1 cellular context compared by ENCODE assay signal in the genomic region with DNA sequence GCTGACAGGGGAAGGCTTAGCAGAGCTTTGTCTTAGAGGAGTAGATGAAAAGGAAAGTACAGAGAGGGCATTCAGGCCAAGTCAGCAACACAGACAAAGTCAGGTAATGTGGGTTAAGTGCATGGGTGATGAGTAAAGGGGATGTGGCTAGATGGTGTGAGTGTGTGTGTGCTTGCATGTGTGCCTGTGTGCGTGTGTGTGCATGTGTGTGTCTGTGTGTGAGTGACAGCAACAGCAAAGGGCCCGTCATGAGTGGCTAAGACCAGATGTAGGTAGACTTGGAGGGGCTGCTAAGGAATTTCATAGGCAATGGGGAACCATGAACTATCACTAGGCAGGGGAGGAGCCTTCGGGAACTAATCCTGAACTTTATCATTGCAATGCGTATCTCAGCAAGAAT.
A peak's percentile ranks its signal among the peaks of the same experiment; 100 is the strongest.
TF ChIP-seq lines count a peak whose summit lies in the region.

No MANE protein-coding gene starts in this region.

TF ChIP-seq in GM12878, 131 proteins besides CTCF, POLR2A, EP300 and RAD21 (continued from another document):
- TF ChIP-seq, protein P1, sequence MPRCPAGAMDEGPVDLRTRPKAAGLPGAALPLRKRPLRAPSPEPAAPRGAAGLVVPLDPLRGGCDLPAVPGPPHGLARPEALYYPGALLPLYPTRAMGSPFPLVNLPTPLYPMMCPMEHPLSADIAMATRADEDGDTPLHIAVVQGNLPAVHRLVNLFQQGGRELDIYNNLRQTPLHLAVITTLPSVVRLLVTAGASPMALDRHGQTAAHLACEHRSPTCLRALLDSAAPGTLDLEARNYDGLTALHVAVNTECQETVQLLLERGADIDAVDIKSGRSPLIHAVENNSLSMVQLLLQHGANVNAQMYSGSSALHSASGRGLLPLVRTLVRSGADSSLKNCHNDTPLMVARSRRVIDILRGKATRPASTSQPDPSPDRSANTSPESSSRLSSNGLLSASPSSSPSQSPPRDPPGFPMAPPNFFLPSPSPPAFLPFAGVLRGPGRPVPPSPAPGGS (IDR thresholded peaks at IDR 0.05; ENCODE audit: borderline replicate concordance, insufficient read depth, low read depth, low read length, poor library complexity, severe bottlenecking): peak; percentile 54
- TF ChIP-seq PBX3 (IDR thresholded peaks at IDR 0.05; ENCODE audit: insufficient replicate concordance, low read depth, low read length): peak; percentile 14
- TF ChIP-seq KAT2A (conservative IDR thresholded peaks at IDR 0.05; ENCODE audit: control insufficient read depth, low read depth, low read length): no peak
